Comparison of ENCODE assay signal across 1 cellular context in genomic region chr14:20327005-20327869, GRCh38.
TF ChIP-seq lines count a peak whose summit lies in the region.

No MANE protein-coding gene starts in this region.

TF ChIP-seq in K562, 482 proteins besides CTCF, POLR2A, EP300 and RAD21:
- TF ChIP-seq FOXP4 (CRISPR knock-in tag; IDR thresholded peaks at IDR 0.05; ENCODE audit: borderline replicate concordance) (no peak), NR2C1 (IDR thresholded peaks at IDR 0.05) (0 out of 2 replicates have a peak, but pooled peaks have one; percentile 37), NR2C1 (tag; IDR thresholded peaks at IDR 0.05) (no peak), ATF1 (CRISPR knock-in tag; IDR thresholded peaks at IDR 0.05) (no peak), ATF1 (tag; IDR thresholded peaks at IDR 0.05) (0 out of 2 replicates have a peak, but pooled peaks have one; percentile 23), PPARD (CRISPR knock-in tag; IDR thresholded peaks at IDR 0.05) (no peak), NR2C2 (CRISPR knock-in tag; IDR thresholded peaks at IDR 0.05) (no peak), NR2C2 (tag; IDR thresholded peaks at IDR 0.05) (peak; percentile 54), AFF4 (CRISPR knock-in tag; IDR thresholded peaks at IDR 0.05) (no peak), ARID3A (IDR thresholded peaks at IDR 0.05; ENCODE audit: borderline replicate concordance, low read depth, low read length) (peak; percentile 68; the same call in 1 of the 2 replicates), CBX8 (IDR thresholded peaks at IDR 0.05; ENCODE audit: borderline replicate concordance, extremely low read depth, low read depth, low read length, poor library complexity, severe bottlenecking) (no peak), NFXL1 (CRISPR knock-in tag; IDR thresholded peaks at IDR 0.05) (no peak), CREM (IDR thresholded peaks at IDR 0.05; ENCODE audit: low read depth) (0 out of 2 replicates have a peak, but pooled peaks have one; percentile 7), SMC3 (conservative IDR thresholded peaks at IDR 0.05; ENCODE audit: insufficient read depth, low read depth, low read length) (peak; percentile 45)
- TF ChIP-seq, protein P1, sequence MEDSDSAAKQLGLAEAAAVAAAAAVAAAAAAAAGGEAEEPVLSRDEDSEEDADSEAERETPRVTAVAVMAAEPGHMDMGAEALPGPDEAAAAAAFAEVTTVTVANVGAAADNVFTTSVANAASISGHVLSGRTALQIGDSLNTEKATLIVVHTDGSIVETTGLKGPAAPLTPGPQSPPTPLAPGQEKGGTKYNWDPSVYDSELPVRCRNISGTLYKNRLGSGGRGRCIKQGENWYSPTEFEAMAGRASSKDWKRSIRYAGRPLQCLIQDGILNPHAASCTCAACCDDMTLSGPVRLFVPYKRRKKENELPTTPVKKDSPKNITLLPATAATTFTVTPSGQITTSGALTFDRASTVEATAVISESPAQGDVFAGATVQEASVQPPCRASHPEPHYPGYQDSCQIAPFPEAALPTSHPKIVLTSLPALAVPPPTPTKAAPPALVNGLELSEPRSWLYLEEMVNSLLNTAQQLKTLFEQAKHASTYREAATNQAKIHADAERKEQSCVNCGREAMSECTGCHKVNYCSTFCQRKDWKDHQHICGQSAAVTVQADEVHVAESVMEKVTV (CRISPR knock-in tag; IDR thresholded peaks at IDR 0.05), result peak; percentile 45; the same call in 1 of the 2 replicates
- TF ChIP-seq, protein P2, sequence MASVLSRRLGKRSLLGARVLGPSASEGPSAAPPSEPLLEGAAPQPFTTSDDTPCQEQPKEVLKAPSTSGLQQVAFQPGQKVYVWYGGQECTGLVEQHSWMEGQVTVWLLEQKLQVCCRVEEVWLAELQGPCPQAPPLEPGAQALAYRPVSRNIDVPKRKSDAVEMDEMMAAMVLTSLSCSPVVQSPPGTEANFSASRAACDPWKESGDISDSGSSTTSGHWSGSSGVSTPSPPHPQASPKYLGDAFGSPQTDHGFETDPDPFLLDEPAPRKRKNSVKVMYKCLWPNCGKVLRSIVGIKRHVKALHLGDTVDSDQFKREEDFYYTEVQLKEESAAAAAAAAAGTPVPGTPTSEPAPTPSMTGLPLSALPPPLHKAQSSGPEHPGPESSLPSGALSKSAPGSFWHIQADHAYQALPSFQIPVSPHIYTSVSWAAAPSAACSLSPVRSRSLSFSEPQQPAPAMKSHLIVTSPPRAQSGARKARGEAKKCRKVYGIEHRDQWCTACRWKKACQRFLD (CRISPR knock-in tag; IDR thresholded peaks at IDR 0.05), result no peak
- TF ChIP-seq, protein P3, sequence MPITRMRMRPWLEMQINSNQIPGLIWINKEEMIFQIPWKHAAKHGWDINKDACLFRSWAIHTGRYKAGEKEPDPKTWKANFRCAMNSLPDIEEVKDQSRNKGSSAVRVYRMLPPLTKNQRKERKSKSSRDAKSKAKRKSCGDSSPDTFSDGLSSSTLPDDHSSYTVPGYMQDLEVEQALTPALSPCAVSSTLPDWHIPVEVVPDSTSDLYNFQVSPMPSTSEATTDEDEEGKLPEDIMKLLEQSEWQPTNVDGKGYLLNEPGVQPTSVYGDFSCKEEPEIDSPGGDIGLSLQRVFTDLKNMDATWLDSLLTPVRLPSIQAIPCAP (CRISPR knock-in tag; IDR thresholded peaks at IDR 0.05; ENCODE audit: borderline replicate concordance), result no peak
